In genomic region chr11:34425863-34426262, GRCh38 we compare ENCODE assay signal across 18 cellular contexts. TPM values are rescaled to one million over a fixed set of nuclear protein-coding genes. Genes with fewer than 3 reads are reported as not detected.
DNase-seq lines count a peak whose midpoint lies in the region; ATAC-seq, FAIRE-seq and TF ChIP-seq lines count a peak whose summit lies in the region.
"Had no signal": no experiment of that assay in that cellular context is flagged by ENCODE, and none has a peak within 500 bp of the region (broad histone marks: within the 10 kb centered on the region; RNA-seq: fewer than 3 reads in every experiment).

No MANE protein-coding gene starts in this region.

- TF ChIP-seq CTCF in Loucy (conservative IDR thresholded peaks at IDR 0.05; ENCODE audit: low read length), result no peak
- no peak for TF ChIP-seq CTCF in astrocyte (IDR thresholded peaks at IDR 0.05; ENCODE audit: insufficient read depth, low read depth, low read length)
- TF ChIP-seq CTCF in osteoblast (IDR thresholded peaks at IDR 0.05; ENCODE audit: extremely low read depth, low read depth, low read length), result no peak

- FAIRE-seq in astrocyte (lab: Jason Lieb, UNC) (no peak), H54 (lab: Jason Lieb, UNC) (no peak)

- H3K4me3 ChIP-seq in BLaER1 (no peak overlapping the region), Loucy (ENCODE audit: low read length, poor library complexity, severe bottlenecking) (peak overlapping the region; percentile 29), astrocyte (ENCODE audit: insufficient read depth, low read depth, low read length) (no peak overlapping the region), osteoblast (ENCODE audit: insufficient read depth, low read length) (no peak overlapping the region)

- H3K27ac Mint-ChIP-seq in astrocyte (ENCODE audit: unreplicated experiment), result no peak overlapping the region
- H3K27ac Mint-ChIP-seq: IgD-negative memory B cell had no signal

- no peaks in the 10 kb centered on the region for H3K36me3 ChIP-seq in BLaER1
- no peaks in the 10 kb centered on the region for H3K36me3 ChIP-seq in Loucy (ENCODE audit: insufficient read depth, low read length)
- H3K36me3 ChIP-seq in astrocyte (ENCODE audit: insufficient read depth, low read length), result no peaks in the 10 kb centered on the region
- H3K36me3 ChIP-seq in osteoblast (ENCODE audit: insufficient read depth, low read length), result no peaks in the 10 kb centered on the region
- H3K36me3 ChIP-seq: WERI-Rb-1 had no signal

- H3K4me2 ChIP-seq in BLaER1, result peak overlapping the region; percentile 2; the same call in 1 of the 2 replicates
- H3K4me2 ChIP-seq in Loucy (ENCODE audit: low read depth, low read length, poor library complexity, severe bottlenecking), result peak overlapping the region; percentile 63
- no peak overlapping the region for H3K4me2 ChIP-seq in astrocyte (ENCODE audit: low read length)
- H3K4me2 ChIP-seq in osteoblast (ENCODE audit: insufficient read depth, low read length), result no peak overlapping the region

- H3K27ac ChIP-seq in BLaER1 (no peak overlapping the region), astrocyte (ENCODE audit: low read depth, low read length) (no peak overlapping the region), osteoblast (ENCODE audit: low read depth, low read length) (peak overlapping the region; percentile 67)
- H3K27ac ChIP-seq: WERI-Rb-1 had no signal

- H4K20me1 ChIP-seq in BLaER1, result no peaks in the 10 kb centered on the region
- H4K20me1 ChIP-seq in Loucy (ENCODE audit: insufficient read depth, low read length, poor library complexity, severe bottlenecking), result no peaks in the 10 kb centered on the region
- H4K20me1 ChIP-seq in astrocyte (ENCODE audit: insufficient read depth, low read length), result no peaks in the 10 kb centered on the region
- H4K20me1 ChIP-seq in osteoblast (ENCODE audit: insufficient read depth, low read length), result no peaks in the 10 kb centered on the region

- DNase-seq in astrocyte (ENCODE audit: low read depth) (peak; percentile 5), osteoblast (ENCODE audit: insufficient read length, low spot score, missing footprints) (no peak), H54 (ENCODE audit: insufficient read length, low spot score) (no peak), DMS53 (lab: John Stamatoyannopoulos, UW) (no peak)
- DNase-seq: activated naive CD4-positive, alpha-beta T cell treated with anti-CD3 and anti-CD28 coated beads, Interleukin-2, amount 50 U/mL, for 16 hours; C1 segment of cervical spinal cord; cerebellar nuclear complex; midbrain; NCI-H2029 treated with DMSO at 0.1 percent for 48 hours; NCI-H82; posterior cingulate gyrus; stimulated activated CD4-positive, alpha-beta T cell treated with anti-CD3 and anti-CD28 coated beads, Interleukin-2, amount 100 ng/mL, for 48 hours; WERI-Rb-1 had no signal

- H3K9me2 ChIP-seq in Loucy (replicated peaks; ENCODE audit: low read depth, low read length), result no peaks in the 10 kb centered on the region

- no peaks in the 10 kb centered on the region for H3K27me3 Mint-ChIP-seq in astrocyte (ENCODE audit: low read depth, unreplicated experiment)

- H3K36me3 Mint-ChIP-seq in astrocyte (ENCODE audit: low read depth, unreplicated experiment), result no peaks in the 10 kb centered on the region
- H3K36me3 Mint-ChIP-seq: IgD-negative memory B cell had no signal

- H3K4me3 Mint-ChIP-seq in astrocyte (ENCODE audit: unreplicated experiment), result no peak overlapping the region
- H3K4me3 Mint-ChIP-seq: IgD-negative memory B cell had no signal

- H3K9me3 Mint-ChIP-seq in astrocyte (ENCODE audit: unreplicated experiment), result peaks cover 4% of the 10 kb centered on the region
- H3K9me3 Mint-ChIP-seq: IgD-negative memory B cell had no signal

- ATAC-seq in GM21447 (IDR thresholded peaks at IDR 0.05; ENCODE audit: unreplicated experiment), result no peak
- ATAC-seq in HG03565 (IDR thresholded peaks at IDR 0.05; ENCODE audit: unreplicated experiment), result no peak

- H3K79me2 ChIP-seq in Loucy (ENCODE audit: insufficient read depth, low read length) (no peaks in the 10 kb centered on the region), astrocyte (ENCODE audit: insufficient read depth, low read length) (no peaks in the 10 kb centered on the region), osteoblast (ENCODE audit: insufficient read depth, low read length) (no peaks in the 10 kb centered on the region)

- TF ChIP-seq POLR2A in H54 (IDR thresholded peaks at IDR 0.05; ENCODE audit: low read depth, low read length), result no peak

- H3K4me1 Mint-ChIP-seq in astrocyte (ENCODE audit: low read depth, unreplicated experiment), result peaks cover 10% of the 10 kb centered on the region

- H3F3A ChIP-seq in Loucy (ENCODE audit: low read depth), result peaks cover 25% of the 10 kb centered on the region; the same call in 1 of the 2 replicates

- no peak overlapping the region for H3K9ac ChIP-seq in BLaER1
- peak overlapping the region; percentile 69 for H3K9ac ChIP-seq in Loucy (ENCODE audit: low read depth, low read length, poor library complexity, severe bottlenecking)
- no peak overlapping the region for H3K9ac ChIP-seq in astrocyte (ENCODE audit: low read length)

- H2AFZ ChIP-seq in Loucy (ENCODE audit: low read length), result no peak overlapping the region
- no peak overlapping the region for H2AFZ ChIP-seq in astrocyte (ENCODE audit: low read depth, low read length)
- no peak overlapping the region for H2AFZ ChIP-seq in osteoblast (ENCODE audit: low read length)

- H3K9me3 ChIP-seq in BLaER1, result no peaks in the 10 kb centered on the region
- no peaks in the 10 kb centered on the region for H3K9me3 ChIP-seq in Loucy (ENCODE audit: insufficient read depth, low read depth, low read length)
- H3K9me3 ChIP-seq in astrocyte (ENCODE audit: insufficient read depth, low read depth, low read length), result no peaks in the 10 kb centered on the region
- no peaks in the 10 kb centered on the region for H3K9me3 ChIP-seq in osteoblast (ENCODE audit: low read depth, low read length)

- H3K4me1 ChIP-seq in BLaER1 (peaks cover 19% of the 10 kb centered on the region; the same call in 1 of the 2 replicates), Loucy (ENCODE audit: insufficient read depth, low read length, poor library complexity, severe bottlenecking) (peaks cover 82% of the 10 kb centered on the region), astrocyte (ENCODE audit: insufficient read depth, low read length) (peaks cover 9% of the 10 kb centered on the region), osteoblast (ENCODE audit: insufficient read depth, low read length) (peaks cover 28% of the 10 kb centered on the region)

- no peaks in the 10 kb centered on the region for H3K27me3 ChIP-seq in BLaER1
- peaks cover 5% of the 10 kb centered on the region for H3K27me3 ChIP-seq in Loucy (ENCODE audit: insufficient read depth, low read length, poor library complexity, severe bottlenecking)
- no peaks in the 10 kb centered on the region for H3K27me3 ChIP-seq in astrocyte (ENCODE audit: insufficient read depth, low read length)
- no peaks in the 10 kb centered on the region for H3K27me3 ChIP-seq in osteoblast (ENCODE audit: insufficient read depth, low read length)

RNA-seq across cellular contexts. Expression of gene CAT, which starts 12.9 kb away (rescaled TPM):
- 16.5 and 17.6 TPM in 2 replicates for total RNA-seq in astrocyte
- 56.6 and 62.6 TPM in 2 replicates for total RNA-seq in osteoblast

Comparison
In these comparisons a context has a peak if more than half of its experiments do, and no peak if none do; other contexts are left out.
1. H3K4me2 ChIP-seq: peak in BLaER1 (single experiment) and Loucy (single experiment); none in astrocyte (single experiment) and osteoblast (single experiment).